In genomic region chr6:98832282-98833100, GRCh38 we compare ENCODE assay signal across 9 cellular contexts. TPM values are rescaled to one million over a fixed set of nuclear protein-coding genes. Genes with fewer than 3 reads are reported as not detected.
DNase-seq lines count a peak whose midpoint lies in the region; ATAC-seq and TF ChIP-seq lines count a peak whose summit lies in the region.
"Had no signal": no experiment of that assay in that cellular context is flagged by ENCODE, and none has a peak within 500 bp of the region (broad histone marks: within the 10 kb centered on the region; RNA-seq: fewer than 3 reads in every experiment).

No MANE protein-coding gene starts in this region.

- CTCF ChIA-PET in GM10248 (lab: Yijun Ruan, JAX) = interaction anchor here (4.9 kb wide), 1 partner anchor 13 kb away, joined by 31 read pairs; no protein-coding TSS in a partner anchor
- CTCF ChIA-PET in activated CD4-positive, alpha-beta memory T cell treated with anti-CD3 and anti-CD28 coated beads for 36 hours (lab: Charles Lee) = interaction anchor here (0.8 to 1.5 kb wide), 2 partner anchors 13 to 15 kb away, joined by 3 to 5 read pairs; no protein-coding TSS in a partner anchor

- H3K79me2 ChIP-seq in ACC112 (ENCODE audit: control insufficient read depth, insufficient read depth, low read length, unreplicated experiment) = no peaks in the 10 kb centered on the region

- H2AFZ ChIP-seq in ACC112 (ENCODE audit: low read length, unreplicated experiment) = no peak overlapping the region

- no peak overlapping the region for H3K27ac Mint-ChIP-seq in activated CD4-positive, alpha-beta memory T cell treated with anti-CD3 and anti-CD28 coated beads for 36 hours
- H3K27ac Mint-ChIP-seq in progenitor cell of endocrine pancreas = no peak overlapping the region

- H3K4me1 Mint-ChIP-seq in activated CD4-positive, alpha-beta memory T cell treated with anti-CD3 and anti-CD28 coated beads for 36 hours (ENCODE audit: low read depth) = peaks cover 49% of the 10 kb centered on the region
- H3K4me1 Mint-ChIP-seq in progenitor cell of endocrine pancreas (ENCODE audit: low read depth) = peaks cover 38% of the 10 kb centered on the region

- intact Hi-C loops in activated CD4-positive, alpha-beta memory T cell treated with anti-CD3 and anti-CD28 coated beads for 36 hours (cut with micrococcal nuclease) = loop anchor here (1.0 to 10.0 kb wide), 5 partner anchors 7 to 1548 kb away; partner anchors contain the start of gene MMS22L
- intact Hi-C loops in heart left ventricle (cut with DNase I) = loop anchor here in 2 of 10 donors (5.0 to 10.0 kb wide), 2 partner anchors 282 to 285 kb away; no protein-coding TSS in a partner anchor

- no peaks in the 10 kb centered on the region for H3K9me3 ChIP-seq in heart left ventricle

- peak; percentile 18 for DNase-seq in GM10248 (ENCODE audit: extremely low spot score)
- DNase-seq in activated CD4-positive, alpha-beta memory T cell treated with anti-CD3 and anti-CD28 coated beads for 36 hours = no peak
- DNase-seq in heart left ventricle = no peak
- no peak for DNase-seq in progenitor cell of endocrine pancreas (ENCODE audit: low spot score, unreplicated experiment)
- DNase-seq in LoVo (ENCODE audit: low spot score) = no peak
- DNase-seq in stimulated activated CD8-positive, alpha-beta memory T cell treated with anti-CD3 and anti-CD28 coated beads, Interleukin-4, amount 100 ng/mL, for 48 hours = no peak
- no peak for DNase-seq in NCI-H1694 (lab: John Stamatoyannopoulos, UW)

- no peaks in the 10 kb centered on the region for H3K9me3 Mint-ChIP-seq in activated CD4-positive, alpha-beta memory T cell treated with anti-CD3 and anti-CD28 coated beads for 36 hours
- H3K9me3 Mint-ChIP-seq in progenitor cell of endocrine pancreas (ENCODE audit: low read depth) = no peaks in the 10 kb centered on the region

- H3K27me3 ChIP-seq in ACC112 (ENCODE audit: insufficient read depth, low read length) (peaks cover 97% of the 10 kb centered on the region), heart left ventricle (peaks cover 58 to 100% (median 94%) of the 10 kb centered on the region in 9 donors)

- H3K27me3 Mint-ChIP-seq in activated CD4-positive, alpha-beta memory T cell treated with anti-CD3 and anti-CD28 coated beads for 36 hours = peaks cover 72% of the 10 kb centered on the region
- peaks cover 85% of the 10 kb centered on the region for H3K27me3 Mint-ChIP-seq in progenitor cell of endocrine pancreas

- TF ChIP-seq POLR2A in heart left ventricle (IDR thresholded peaks at IDR 0.05) = no peak

- POLR2A ChIA-PET in GM10248 (lab: Yijun Ruan, JAX) = no interaction called here
- POLR2A ChIA-PET in activated CD4-positive, alpha-beta memory T cell treated with anti-CD3 and anti-CD28 coated beads for 36 hours (lab: Charles Lee) = no interaction called here

- no peaks in the 10 kb centered on the region for H3K36me3 Mint-ChIP-seq in activated CD4-positive, alpha-beta memory T cell treated with anti-CD3 and anti-CD28 coated beads for 36 hours
- H3K36me3 Mint-ChIP-seq in progenitor cell of endocrine pancreas (ENCODE audit: insufficient read depth) = no peaks in the 10 kb centered on the region

- no peaks in the 10 kb centered on the region for H3K36me3 ChIP-seq in ACC112 (ENCODE audit: insufficient read depth, low read length)
- H3K36me3 ChIP-seq in heart left ventricle = no peaks in the 10 kb centered on the region

- H3K4me1 ChIP-seq in ACC112 (ENCODE audit: control insufficient read depth, insufficient read depth, low read length, unreplicated experiment) (no peaks in the 10 kb centered on the region), heart left ventricle (peaks cover 2 to 62% (median 37%) of the 10 kb centered on the region in 12 donors)

- TF ChIP-seq CTCF in GM10248 (IDR thresholded peaks at IDR 0.05; ENCODE audit: control extremely low read depth, extremely low read depth, low read depth, missing control alignments) = no peak
- TF ChIP-seq CTCF in heart left ventricle (IDR thresholded peaks at IDR 0.05) = no peak
- no peak for TF ChIP-seq CTCF in progenitor cell of endocrine pancreas (IDR thresholded peaks at IDR 0.05; ENCODE audit: unreplicated experiment)

- 1 to 3% (median 1%) methylated on average over 35 to 61 of the region's 61 CpGs for WGBS in heart left ventricle, 4 donors

- H3K4me3 Mint-ChIP-seq in activated CD4-positive, alpha-beta memory T cell treated with anti-CD3 and anti-CD28 coated beads for 36 hours = peak overlapping the region; percentile 65
- peak overlapping the region; percentile 78 for H3K4me3 Mint-ChIP-seq in progenitor cell of endocrine pancreas (ENCODE audit: low read depth)

- H3K27ac ChIP-seq in ACC112 (ENCODE audit: low read depth, low read length) = no peak overlapping the region
- no peak overlapping the region for H3K27ac ChIP-seq in heart left ventricle

- peak overlapping the region; percentile 66 for H3K4me3 ChIP-seq in ACC112 (ENCODE audit: low read depth, low read length)
- peak overlapping the region in 11 of 12 donors; percentile 25 to 63 (median 51) for H3K4me3 ChIP-seq in heart left ventricle

- ATAC-seq in heart left ventricle = peak in 2 of 4 donors; percentile 17 to 73
- ATAC-seq: HCT116 had no signal

RNA-seq across cellular contexts. Expression of gene POU3F2, which starts 1.9 kb away (rescaled TPM):
- not detected for total RNA-seq in activated CD4-positive, alpha-beta memory T cell treated with anti-CD3 and anti-CD28 coated beads for 36 hours
- total RNA-seq in heart left ventricle (not detected), progenitor cell of endocrine pancreas (1.4 and 1.5 TPM in 2 replicates)
- under 1 TPM in 1 of 2 donors, not detected in 1; 0.01 TPM for polyA plus RNA-seq in heart left ventricle
